Comparison of ENCODE assay signal across 20 cellular contexts in genomic region chr6:125503181-125503580, GRCh38.
"Had no signal": no experiment of that assay in that cellular context is flagged by ENCODE, and none has a peak within 500 bp of the region (broad histone marks: within the 10 kb centered on the region; RNA-seq: fewer than 3 reads in every experiment).

No MANE protein-coding gene starts in this region.

- ATAC-seq: esophagus mucosa; heart left ventricle; mucosa of descending colon; naive thymus-derived CD8-positive, alpha-beta T cell had no signal

- H3K4me3 ChIP-seq: dorsolateral prefrontal cortex, heart left ventricle, mucosa of descending colon, sigmoid colon, skin epidermis, stomach, thoracic aorta, transverse colon had no signal

- H3K9me3 ChIP-seq: mucosa of descending colon, neutrophil, stomach, thoracic aorta, transverse colon had no signal

- H3K9me3 Mint-ChIP-seq: naive thymus-derived CD8-positive, alpha-beta T cell had no signal

- H3K27me3 ChIP-seq: dorsolateral prefrontal cortex, heart left ventricle, neutrophil, sigmoid colon, stomach, transverse colon had no signal

- H3K27ac Mint-ChIP-seq: naive thymus-derived CD8-positive, alpha-beta T cell had no signal

- H3K4me1 Mint-ChIP-seq: naive thymus-derived CD8-positive, alpha-beta T cell had no signal

- H3K4me3 Mint-ChIP-seq: naive thymus-derived CD8-positive, alpha-beta T cell had no signal

- H3K36me3 Mint-ChIP-seq: naive thymus-derived CD8-positive, alpha-beta T cell had no signal

- H3K36me3 ChIP-seq: heart left ventricle, neutrophil, sigmoid colon, stomach, thoracic aorta, transverse colon had no signal

- H3K27ac ChIP-seq: dorsolateral prefrontal cortex, heart left ventricle, neutrophil, sigmoid colon, skin epidermis, stomach, thoracic aorta, transverse colon had no signal

- H3K4me1 ChIP-seq: heart left ventricle, sigmoid colon, stomach, transverse colon had no signal

- DNase-seq: cortex of kidney; dorsolateral prefrontal cortex; effector CD8-positive, alpha-beta T cell; heart left ventricle; hippocampal formation; kidney glomerular epithelial cell; mammary epithelial cell; mucosa of descending colon; naive thymus-derived CD8-positive, alpha-beta T cell; posterior cingulate gyrus; sigmoid colon; stimulated activated CD4-positive, alpha-beta T cell treated with anti-CD3 and anti-CD28 coated beads, Interleukin-12 subunit alpha, Interleukin-12 subunit beta, amount 100 ng/mL, for 4 hours; stimulated activated naive CD4-positive, alpha-beta T cell; stomach; substantia nigra; transverse colon had no signal
